In genomic region chr5:140690941-140691924, GRCh38 we compare ENCODE assay signal across 8 cellular contexts. TPM values are rescaled to one million over a fixed set of nuclear protein-coding genes. Genes with fewer than 3 reads are reported as not detected.
A peak's percentile ranks its signal among the peaks of the same experiment; 100 is the strongest.
DNase-seq lines count a peak whose midpoint lies in the region; ATAC-seq and TF ChIP-seq lines count a peak whose summit lies in the region.

TSS of gene HARS1 (minus strand) at chr5:140691370. CDS start at chr5:140691304, 66 bp downstream.
A gene with protein sequence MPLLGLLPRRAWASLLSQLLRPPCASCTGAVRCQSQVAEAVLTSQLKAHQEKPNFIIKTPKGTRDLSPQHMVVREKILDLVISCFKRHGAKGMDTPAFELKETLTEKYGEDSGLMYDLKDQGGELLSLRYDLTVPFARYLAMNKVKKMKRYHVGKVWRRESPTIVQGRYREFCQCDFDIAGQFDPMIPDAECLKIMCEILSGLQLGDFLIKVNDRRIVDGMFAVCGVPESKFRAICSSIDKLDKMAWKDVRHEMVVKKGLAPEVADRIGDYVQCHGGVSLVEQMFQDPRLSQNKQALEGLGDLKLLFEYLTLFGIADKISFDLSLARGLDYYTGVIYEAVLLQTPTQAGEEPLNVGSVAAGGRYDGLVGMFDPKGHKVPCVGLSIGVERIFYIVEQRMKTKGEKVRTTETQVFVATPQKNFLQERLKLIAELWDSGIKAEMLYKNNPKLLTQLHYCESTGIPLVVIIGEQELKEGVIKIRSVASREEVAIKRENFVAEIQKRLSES (plus strand): TSS chr5:140691455. CDS start chr5:140691649, 194 bp downstream.

- DNase-seq in Ammon's horn (ENCODE audit: low spot score) (peak; percentile 93), NCI-H510A treated with DMSO at 0.1 percent for 48 hours (lab: John Stamatoyannopoulos, UW) (peak; percentile 70), colonic mucosa (peak; percentile 95), kidney tubule cell (ENCODE audit: low spot score) (peak; percentile 99)
- DNase-seq in activated CD4-positive, alpha-beta T cell treated with anti-CD3 and anti-CD28 coated beads for 48 hours = peak; percentile 91
- peak; percentile 52 to 77 (median 73) for DNase-seq in stimulated activated CD4-positive, alpha-beta T cell treated with anti-CD3 and anti-CD28 coated beads, Interleukin-1b, Interleukin-23, amount 100 ng/mL, for 24 hours (ENCODE audit: low read depth in 4 of 4, low spot score in 1 of 4)

- H3K36me3 ChIP-seq in colonic mucosa = peaks cover 7% of the 10 kb centered on the region

- TF ChIP-seq POLR2A in GM19193 (IDR thresholded peaks at IDR 0.05; ENCODE audit: extremely low read depth, insufficient read depth, insufficient read length) = peak; percentile 96

- no peaks in the 10 kb centered on the region for H3K9me3 ChIP-seq in colonic mucosa

- H3K27ac ChIP-seq in colonic mucosa = peak within 1 kb of the TSS; percentile 93

- intact Hi-C loops in colonic mucosa (cut with DNase I) = loop anchor here (2.0 to 10.0 kb wide), 2 partner anchors 26 to 46 kb away; partner anchors contain the start of genes IK, NDUFA2 and WDR55

- no peak for TF ChIP-seq CTCF in colonic mucosa (IDR thresholded peaks at IDR 0.05)

- peak within 1 kb of the TSS; percentile 79 to 95 for H3K9ac ChIP-seq in colonic mucosa (ENCODE audit: low read depth in 2 of 2, low read length in 2 of 2)

- no peaks in the 10 kb centered on the region for H3K27me3 ChIP-seq in colonic mucosa

- ATAC-seq in HG03439 (IDR thresholded peaks at IDR 0.05; ENCODE audit: unreplicated experiment) = peak; percentile 97

- peak within 1 kb of the TSS; percentile 88 for H3K4me3 ChIP-seq in colonic mucosa

- H3K4me1 ChIP-seq in colonic mucosa = no peaks in the 10 kb centered on the region

RNA-seq across cellular contexts. Expression of gene HARS1, which starts in this region (rescaled TPM):
- 10 to 100 TPM; 41.0 to 66.1 TPM for total RNA-seq in colonic mucosa

RNA-seq across cellular contexts. Expression of the second gene that starts in this region (rescaled TPM):
- total RNA-seq in colonic mucosa = 10 to 100 TPM; 37.8 to 38.7 TPM

Comparison
In these comparisons a context has a peak if more than half of its experiments do, and no peak if none do; other contexts are left out.
1. Peak in every context shown above with its lines: DNase-seq, ATAC-seq, H3K4me3 ChIP-seq and H3K27ac ChIP-seq.